Comparison of ENCODE assay signal across 16 cellular contexts in the genomic region with DNA sequence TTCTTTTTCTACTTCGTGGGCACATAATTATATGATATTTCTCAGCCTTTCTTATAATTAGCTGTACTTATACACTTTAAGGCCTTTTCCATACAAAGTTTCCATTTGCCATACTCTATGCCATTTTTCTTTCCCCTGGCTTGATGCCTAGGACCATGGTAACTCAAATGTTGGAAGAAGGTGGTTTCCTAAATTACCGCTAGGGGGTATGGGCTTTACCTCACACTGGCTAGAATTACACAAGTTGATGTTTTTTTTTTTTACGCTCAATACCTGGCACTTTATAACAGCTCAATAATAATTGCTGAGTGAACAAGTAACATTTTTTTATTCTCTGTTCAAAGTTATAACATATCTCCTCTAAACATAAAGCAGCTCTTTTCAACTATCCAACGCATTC.
A peak's percentile ranks its signal among the peaks of the same experiment; 100 is the strongest.
DNase-seq lines count a peak whose midpoint lies in the region; ATAC-seq and TF ChIP-seq lines count a peak whose summit lies in the region.
"Had no signal": no experiment of that assay in that cellular context is flagged by ENCODE, and none has a peak within 500 bp of the region (broad histone marks: within the 10 kb centered on the region; RNA-seq: fewer than 3 reads in every experiment).

No MANE protein-coding gene starts in this region.

- H3K27ac ChIP-seq in mammary epithelial cell (ENCODE audit: insufficient read depth, low read depth, low read length) = no peak overlapping the region
- H3K27ac ChIP-seq: 22Rv1, RWPE1 had no signal

- no peaks in the 10 kb centered on the region for H3K36me3 Mint-ChIP-seq in MCF 10A (ENCODE audit: insufficient read depth, unreplicated experiment)
- H3K36me3 Mint-ChIP-seq in endothelial cell (ENCODE audit: low read depth, unreplicated experiment) = no peaks in the 10 kb centered on the region
- no peaks in the 10 kb centered on the region for H3K36me3 Mint-ChIP-seq in type B pancreatic cell
- H3K36me3 Mint-ChIP-seq: CD8-positive, alpha-beta T cell had no signal

- 34% methylated on average over 4 of the region's 4 CpGs for WGBS in mammary epithelial cell (ENCODE audit: low coverage, missing lambda C conversion rate)

- H3K4me1 ChIP-seq in mammary epithelial cell (ENCODE audit: insufficient read depth, low read length) = no peaks in the 10 kb centered on the region

- H3K9ac ChIP-seq in mammary epithelial cell (ENCODE audit: insufficient read depth, low read length) = no peak overlapping the region

- in situ Hi-C loops in mammary epithelial cell (cut with MboI; ENCODE audit: low sequenced_read_pairs in 2 of 2) = no loop called here

- no peak overlapping the region for H3K4me2 ChIP-seq in mammary epithelial cell (ENCODE audit: insufficient read depth, low read depth, low read length)

- ATAC-seq in HG02973 (IDR thresholded peaks at IDR 0.05; ENCODE audit: unreplicated experiment) (no peak), HG02884 (IDR thresholded peaks at IDR 0.05; ENCODE audit: unreplicated experiment) (no peak)
- ATAC-seq: CD8-positive, alpha-beta T cell had no signal

- no peak overlapping the region for H3K4me3 ChIP-seq in mammary epithelial cell (replicated peaks in 1 of 3; ENCODE audit: insufficient read depth in 1 of 3, low read depth in 2 of 3, low read length in 3 of 3)

- intact Hi-C loops in MCF 10A (cut with micrococcal nuclease) = no loop called here
- intact Hi-C loops in mammary epithelial cell (cut with micrococcal nuclease) = no loop called here

- H4K20me1 ChIP-seq in mammary epithelial cell (ENCODE audit: insufficient read depth, low read length) = no peaks in the 10 kb centered on the region

- H2AFZ ChIP-seq in mammary epithelial cell (ENCODE audit: low read depth, low read length) = no peak overlapping the region

- no peak for DNase-seq in MCF 10A (ENCODE audit: unreplicated experiment)
- no peak for DNase-seq in mammary epithelial cell
- DNase-seq in NCI-H1105 treated with DMSO at 0.1 percent for 48 hours (lab: John Stamatoyannopoulos, UW) = peak; percentile 62
- DNase-seq in endothelial cell (ENCODE audit: low spot score) = no peak
- DNase-seq in type B pancreatic cell (ENCODE audit: extremely low spot score, unreplicated experiment) = no peak
- DNase-seq in NCI-H2171 treated with DMSO at 0.1 percent for 48 hours (lab: John Stamatoyannopoulos, UW) = no peak
- DNase-seq: CD8-positive, alpha-beta T cell; DMS79; HFFc6; NCI-H1092; NCI-H187; NCI-H69 had no signal

- peak overlapping the region; percentile 10 for H3K27ac Mint-ChIP-seq in MCF 10A (ENCODE audit: low read depth, unreplicated experiment)
- no peak overlapping the region for H3K27ac Mint-ChIP-seq in endothelial cell (ENCODE audit: unreplicated experiment)
- H3K27ac Mint-ChIP-seq in type B pancreatic cell = no peak overlapping the region
- H3K27ac Mint-ChIP-seq: CD8-positive, alpha-beta T cell; HFFc6 had no signal

- dilution Hi-C loops in mammary epithelial cell (cut with HindIII; ENCODE audit: low sequenced_read_pairs) = no loop called here

- BruUV-seq in MCF 10A (replicated peaks; lab: Mats Ljungman, UMichigan) = no TSS peak
- BruUV-seq in mammary epithelial cell (replicated peaks; lab: Mats Ljungman, UMichigan) = no TSS peak

- H3K9me3 Mint-ChIP-seq in MCF 10A (ENCODE audit: unreplicated experiment) (no peaks in the 10 kb centered on the region), endothelial cell (ENCODE audit: unreplicated experiment) (no peaks in the 10 kb centered on the region), type B pancreatic cell (no peaks in the 10 kb centered on the region)

- H3K79me2 ChIP-seq in mammary epithelial cell (ENCODE audit: insufficient read depth, low read length) = no peaks in the 10 kb centered on the region

- POLR2A ChIA-PET in MCF 10A (lab: Yijun Ruan, JAX) = no interaction called here

- H3K4me3 Mint-ChIP-seq in MCF 10A (ENCODE audit: unreplicated experiment) (no peak overlapping the region), endothelial cell (ENCODE audit: unreplicated experiment) (no peak overlapping the region), type B pancreatic cell (no peak overlapping the region)
- H3K4me3 Mint-ChIP-seq: CD8-positive, alpha-beta T cell; HFFc6 had no signal

- no peaks in the 10 kb centered on the region for H3K36me3 ChIP-seq in mammary epithelial cell (ENCODE audit: insufficient read depth, low read length)

- H3K4me1 Mint-ChIP-seq in MCF 10A (ENCODE audit: insufficient read depth, unreplicated experiment) (no peaks in the 10 kb centered on the region), endothelial cell (ENCODE audit: unreplicated experiment) (no peaks in the 10 kb centered on the region), type B pancreatic cell (ENCODE audit: unreplicated experiment) (no peaks in the 10 kb centered on the region)

- H3K27me3 ChIP-seq in mammary epithelial cell (ENCODE audit: insufficient read depth, low read length) = no peaks in the 10 kb centered on the region

- H3K27me3 Mint-ChIP-seq in MCF 10A (ENCODE audit: insufficient read depth, unreplicated experiment) (peaks cover 16% of the 10 kb centered on the region), endothelial cell (ENCODE audit: unreplicated experiment) (no peaks in the 10 kb centered on the region), type B pancreatic cell (no peaks in the 10 kb centered on the region)

- CTCF ChIA-PET in MCF 10A (lab: Yijun Ruan, JAX) (interaction anchor here (0.6 to 1.6 kb wide), 2 partner anchors 11 to 19 kb away, joined by 3 to 5 read pairs; no protein-coding TSS in a partner anchor), mammary epithelial cell (lab: Charles Lee; ENCODE audit: low non-redundant PET) (no interaction called here)

- TF ChIP-seq CTCF in MCF 10A (IDR thresholded peaks at IDR 0.05; ENCODE audit: unreplicated experiment) = no peak
- no peak for TF ChIP-seq CTCF in mammary epithelial cell (conservative IDR thresholded peaks at IDR 0.05 in 1 of 2, IDR thresholded peaks at IDR 0.05 in 1 of 2; ENCODE audit: extremely low read depth in 1 of 2, insufficient read depth in 1 of 2, low read depth in 1 of 2, low read length in 2 of 2)
- TF ChIP-seq CTCF in endothelial cell (IDR thresholded peaks at IDR 0.05; ENCODE audit: unreplicated experiment) = peak; percentile 41
- TF ChIP-seq CTCF in type B pancreatic cell (conservative IDR thresholded peaks at IDR 0.05) = peak; percentile 54

- H3K9me3 ChIP-seq in mammary epithelial cell (replicated peaks; ENCODE audit: insufficient read depth, low read length) = peaks cover 2% of the 10 kb centered on the region

Comparison
In these comparisons a context has a peak if more than half of its experiments do, and no peak if none do; other contexts are left out.
1. CTCF ChIP-seq: peak in endothelial cell (single experiment) and type B pancreatic cell (single experiment); none in MCF 10A (single experiment) and mammary epithelial cell (0 of 2).